In the genomic region with DNA sequence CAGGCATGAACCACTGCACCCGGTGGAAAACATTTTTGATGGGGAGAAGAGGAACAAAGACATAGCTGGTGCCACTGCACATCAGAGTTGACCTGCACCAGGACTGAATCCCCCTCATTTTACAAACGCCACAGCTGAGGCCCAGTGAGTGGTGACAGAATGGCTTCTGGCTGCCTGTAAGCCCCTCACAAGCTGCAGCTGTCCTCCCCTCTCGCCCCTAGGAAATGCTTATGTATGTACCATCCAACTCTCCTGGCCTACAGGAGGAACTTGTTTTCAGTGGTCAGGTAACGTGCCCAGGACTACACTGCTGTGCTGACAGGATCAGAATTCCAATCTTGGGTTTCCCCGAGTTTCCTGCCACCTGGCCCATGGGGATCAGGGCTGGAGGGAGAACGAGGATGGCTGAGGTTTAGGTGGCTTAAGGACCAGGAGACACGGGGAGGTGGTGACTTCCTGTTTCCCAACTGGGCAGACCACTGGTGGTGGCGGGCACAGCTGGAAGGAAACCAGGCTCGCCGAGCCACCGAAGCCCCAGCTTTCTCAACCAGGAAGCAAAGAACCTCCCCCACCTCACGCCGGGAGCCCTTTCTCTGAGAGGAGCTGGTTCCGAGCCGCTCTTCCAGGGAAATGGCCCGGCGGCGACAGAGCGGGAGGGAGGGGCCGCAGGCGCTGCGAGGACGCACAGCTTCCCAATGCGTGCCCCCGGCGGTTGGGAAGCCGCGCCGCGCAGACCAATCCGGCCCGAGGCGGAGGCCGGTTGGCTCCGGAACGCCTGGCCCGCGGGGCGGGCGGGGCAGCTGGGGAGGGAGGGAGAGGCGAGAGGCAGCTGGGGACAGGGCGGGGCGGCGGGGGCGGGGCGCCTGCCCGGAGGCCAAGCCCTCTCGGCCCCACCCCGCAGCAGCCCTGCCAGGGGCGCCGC, we compare ENCODE assay signal across 9 cellular contexts. TPM values are rescaled to one million over a fixed set of nuclear protein-coding genes. Genes with fewer than 3 reads are reported as not detected.
DNase-seq lines count a peak whose midpoint lies in the region; ATAC-seq and FAIRE-seq lines count a peak whose summit lies in the region.
"Had no signal": no experiment of that assay in that cellular context is flagged by ENCODE, and none has a peak within 500 bp of the region (broad histone marks: within the 10 kb centered on the region; RNA-seq: fewer than 3 reads in every experiment).

No MANE protein-coding gene starts in this region.

- peaks cover 32% of the 10 kb centered on the region for H3K4me1 Mint-ChIP-seq in activated CD4-positive, alpha-beta memory T cell treated with anti-CD3 and anti-CD28 coated beads, Interleukin-2, amount 10 ng/mL, durations not matched to agents 7 days and 5 days

- peak overlapping the region; percentile 89 to 100 (median 98) for H3K9ac ChIP-seq in BLaER1 treated with 17β-estradiol and CSF1 and Interleukin-3, amounts not matched to agents 10 nM and 100 nM
- peak overlapping the region; percentile 81 for H3K9ac ChIP-seq in endocrine pancreas (ENCODE audit: control insufficient read depth, insufficient read depth, low read length)

- FAIRE-seq in GM19239 (lab: Jason Lieb, UNC): peak; percentile 79
- FAIRE-seq: colon had no signal

- H4K20me1 ChIP-seq in BLaER1 treated with 17β-estradiol and CSF1 and Interleukin-3, amounts not matched to agents 10 nM and 100 nM: peaks cover 9 to 36% (median 34%) of the 10 kb centered on the region in 11 experiments; a peak in 21 of 22 replicates

- CTCF ChIA-PET in activated CD4-positive, alpha-beta memory T cell treated with anti-CD3 and anti-CD28 coated beads, Interleukin-2, amount 10 ng/mL, durations not matched to agents 7 days and 5 days (lab: Charles Lee): interaction anchor here (0.7 to 2.7 kb wide), 7 partner anchors 11 to 469 kb away, joined by 3 to 21 read pairs (median 3); a partner anchor contains a TSS

- POLR2A ChIA-PET in activated CD4-positive, alpha-beta memory T cell treated with anti-CD3 and anti-CD28 coated beads, Interleukin-2, amount 10 ng/mL, durations not matched to agents 7 days and 5 days (lab: Charles Lee): interaction anchor here (0.7 to 6.1 kb wide), 10 partner anchors 10 to 310 kb away, joined by 3 to 177 read pairs (median 4); a partner anchor contains a TSS

- peak overlapping the region; percentile 85 for H3K27ac Mint-ChIP-seq in activated CD4-positive, alpha-beta memory T cell treated with anti-CD3 and anti-CD28 coated beads, Interleukin-2, amount 10 ng/mL, durations not matched to agents 7 days and 5 days

- H3K27me3 ChIP-seq in BLaER1 treated with 17β-estradiol and CSF1 and Interleukin-3, amounts not matched to agents 10 nM and 100 nM: no peaks in the 10 kb centered on the region
- H3K27me3 ChIP-seq in endocrine pancreas (ENCODE audit: control insufficient read depth, insufficient read depth, low read length): no peaks in the 10 kb centered on the region

- peak overlapping the region; percentile 75 to 100 (median 99) for H3K27ac ChIP-seq in BLaER1 treated with 17β-estradiol and CSF1 and Interleukin-3, amounts not matched to agents 10 nM and 100 nM

- H3K4me3 Mint-ChIP-seq in activated CD4-positive, alpha-beta memory T cell treated with anti-CD3 and anti-CD28 coated beads, Interleukin-2, amount 10 ng/mL, durations not matched to agents 7 days and 5 days: peak overlapping the region; percentile 86

- H3K36me3 Mint-ChIP-seq in activated CD4-positive, alpha-beta memory T cell treated with anti-CD3 and anti-CD28 coated beads, Interleukin-2, amount 10 ng/mL, durations not matched to agents 7 days and 5 days (ENCODE audit: low read depth): no peaks in the 10 kb centered on the region

- H3K4me1 ChIP-seq in BLaER1 treated with 17β-estradiol and CSF1 and Interleukin-3, amounts not matched to agents 10 nM and 100 nM: peaks cover 75 to 85% (median 80%) of the 10 kb centered on the region in 10 experiments
- no peaks in the 10 kb centered on the region for H3K4me1 ChIP-seq in endocrine pancreas (ENCODE audit: control insufficient read depth, insufficient read depth, low read length)

- peak; percentile 63 for ATAC-seq in HG03442 (IDR thresholded peaks at IDR 0.05; ENCODE audit: unreplicated experiment)

- peak; percentile 100 for DNase-seq in GM19239 (ENCODE audit: insufficient read length, low spot score)
- DNase-seq in NCI-H526 treated with DMSO at 0.1 percent for 48 hours (lab: John Stamatoyannopoulos, UW): peak; percentile 92
- peak; percentile 92 for DNase-seq in activated CD4-positive, alpha-beta memory T cell treated with anti-CD3 and anti-CD28 coated beads, Interleukin-2, amount 10 ng/mL, durations not matched to agents 7 days and 5 days
- DNase-seq in mesenteric fat pad (ENCODE audit: low spot score): peak; percentile 98
- peak; percentile 54 for DNase-seq in stimulated activated CD8-positive, alpha-beta memory T cell treated with anti-CD3 and anti-CD28 coated beads, Interleukin-15, amount 100 ng/mL, for 1 hour (ENCODE audit: low read depth)

- no peaks in the 10 kb centered on the region for H3K27me3 Mint-ChIP-seq in activated CD4-positive, alpha-beta memory T cell treated with anti-CD3 and anti-CD28 coated beads, Interleukin-2, amount 10 ng/mL, durations not matched to agents 7 days and 5 days

- peaks cover 9 to 34% (median 32%) of the 10 kb centered on the region in 11 experiments; a peak in 21 of 22 replicates for H3K36me3 ChIP-seq in BLaER1 treated with 17β-estradiol and CSF1 and Interleukin-3, amounts not matched to agents 10 nM and 100 nM
- no peaks in the 10 kb centered on the region for H3K36me3 ChIP-seq in endocrine pancreas (ENCODE audit: control insufficient read depth, insufficient read depth, low read length)

- no peaks in the 10 kb centered on the region for H3K9me3 Mint-ChIP-seq in activated CD4-positive, alpha-beta memory T cell treated with anti-CD3 and anti-CD28 coated beads, Interleukin-2, amount 10 ng/mL, durations not matched to agents 7 days and 5 days

- H3K4me3 ChIP-seq in BLaER1 treated with 17β-estradiol and CSF1 and Interleukin-3, amounts not matched to agents 10 nM and 100 nM: peak overlapping the region; percentile 80 to 98 (median 91)
- H3K4me3 ChIP-seq in endocrine pancreas (ENCODE audit: control insufficient read depth, insufficient read depth, low read length): peak overlapping the region; percentile 44

- H3K9me3 ChIP-seq in BLaER1 treated with 17β-estradiol and CSF1 and Interleukin-3, amounts not matched to agents 10 nM and 100 nM (replicated peaks in 1 of 11): no peaks in the 10 kb centered on the region
- H3K9me3 ChIP-seq in endocrine pancreas (ENCODE audit: control insufficient read depth, low read length): no peaks in the 10 kb centered on the region

- peak overlapping the region; percentile 86 to 100 (median 98) for H3K4me2 ChIP-seq in BLaER1 treated with 17β-estradiol and CSF1 and Interleukin-3, amounts not matched to agents 10 nM and 100 nM

RNA-seq across cellular contexts. Expression of a gene that starts 1.0 kb away (rescaled TPM):
- total RNA-seq in activated CD4-positive, alpha-beta memory T cell treated with anti-CD3 and anti-CD28 coated beads, Interleukin-2, amount 10 ng/mL, durations not matched to agents 7 days and 5 days: 10 to 100 TPM; 23.2 to 28.3 TPM
- total RNA-seq in mesenteric fat pad: 25.6 TPM

RNA-seq across cellular contexts. Expression of a gene that starts 12.6 kb away (rescaled TPM):
- 10 to 100 TPM; 21.2 to 22.0 TPM for total RNA-seq in activated CD4-positive, alpha-beta memory T cell treated with anti-CD3 and anti-CD28 coated beads, Interleukin-2, amount 10 ng/mL, durations not matched to agents 7 days and 5 days
- 14.1 TPM for total RNA-seq in mesenteric fat pad

Comparison
In these comparisons a context has a peak if more than half of its experiments do, and no peak if none do; other contexts are left out.
1. Peak in every context shown above with its lines: DNase-seq, ATAC-seq, H3K4me3 ChIP-seq and H3K27ac ChIP-seq.